21 cellular contexts compared by ENCODE assay signal in genomic region chr4:87003266-87003665, GRCh38.
"Had no signal": no experiment of that assay in that cellular context is flagged by ENCODE, and none has a peak within 500 bp of the region (broad histone marks: within the 10 kb centered on the region; RNA-seq: fewer than 3 reads in every experiment).

No MANE protein-coding gene starts in this region.

- ATAC-seq: activated CD4-positive, CD25-positive, alpha-beta regulatory T cell treated with anti-CD3 and anti-CD28 coated beads, Interleukin-2, amount 50 U/mL, for 24 hours; activated CD8-positive, alpha-beta T cell treated with anti-CD3 and anti-CD28 coated beads, Interleukin-2, amount 10 ng/mL, durations not matched to agents 7 days and 5 days; activated T-cell treated with anti-CD3 and anti-CD28 coated beads, Interleukin-2, amount 50 U/mL, for 4 hours; foreskin keratinocyte; left colon; lower lobe of right lung; natural killer cell; right lobe of liver; stimulated activated memory B cell treated with anti-CD40 and anti-IgM and Interleukin-4, amounts not matched to agents 10 μg/mL and 1 μg/mL and 100 μg/mL, for 72 hours had no signal

- H3K36me3 ChIP-seq: ascending aorta, colonic mucosa, lower lobe of right lung, ovary, right lobe of liver, thoracic aorta had no signal

- H3K9me3 Mint-ChIP-seq: activated CD4-positive, alpha-beta T cell treated with anti-CD3 and anti-CD28 coated beads, Interleukin-2, amount 10 ng/mL, durations not matched to agents 7 days and 5 days; activated naive CD4-positive, alpha-beta T cell treated with anti-CD3 and anti-CD28 coated beads, Interleukin-2, amount 50 U/mL, for 24 hours; activated T-cell treated with anti-CD3 and anti-CD28 coated beads, Interleukin-2, amount 50 U/mL, for 4 hours; central memory CD8-positive, alpha-beta T cell; natural killer cell; stimulated activated memory B cell treated with anti-CD40 and anti-IgM and Interleukin-4, amounts not matched to agents 10 μg/mL and 1 μg/mL and 100 μg/mL, for 72 hours had no signal

- H3K4me3 ChIP-seq: ascending aorta, colonic mucosa, lower lobe of right lung, ovary, right lobe of liver, thoracic aorta had no signal

- H3K36me3 Mint-ChIP-seq: activated naive CD4-positive, alpha-beta T cell treated with anti-CD3 and anti-CD28 coated beads, Interleukin-2, amount 50 U/mL, for 24 hours; natural killer cell; stimulated activated memory B cell treated with anti-CD40 and anti-IgM and Interleukin-4, amounts not matched to agents 10 μg/mL and 1 μg/mL and 100 μg/mL, for 72 hours had no signal

- DNase-seq: activated CD4-positive, alpha-beta T cell treated with anti-CD3 and anti-CD28 coated beads, Interleukin-2, amount 10 ng/mL, durations not matched to agents 7 days and 5 days; activated CD8-positive, alpha-beta T cell treated with anti-CD3 and anti-CD28 coated beads, Interleukin-2, amount 10 ng/mL, durations not matched to agents 7 days and 5 days; activated effector memory CD4-positive, alpha-beta T cell treated with anti-CD3 and anti-CD28 coated beads, Interleukin-2, amount 50 U/mL, for 16 hours; activated T-cell treated with anti-CD3 and anti-CD28 coated beads, Interleukin-2, amount 50 U/mL, for 4 hours; colonic mucosa; foreskin keratinocyte; hippocampal formation; left colon; lower lobe of right lung; natural killer cell; ovary; right lobe of liver; small intestine; stimulated activated CD4-positive, alpha-beta T cell treated with anti-CD3 and anti-CD28 coated beads, Interleukin-15, amount 100 ng/mL, for 24 hours; stimulated activated CD4-positive, alpha-beta T cell treated with anti-CD3 and anti-CD28 coated beads, Interleukin-4, amount 100 ng/mL, for 1 hour had no signal

- H3K27me3 Mint-ChIP-seq: activated CD4-positive, alpha-beta T cell treated with anti-CD3 and anti-CD28 coated beads, Interleukin-2, amount 10 ng/mL, durations not matched to agents 7 days and 5 days; activated naive CD4-positive, alpha-beta T cell treated with anti-CD3 and anti-CD28 coated beads, Interleukin-2, amount 50 U/mL, for 24 hours; central memory CD8-positive, alpha-beta T cell; stimulated activated memory B cell treated with anti-CD40 and anti-IgM and Interleukin-4, amounts not matched to agents 10 μg/mL and 1 μg/mL and 100 μg/mL, for 72 hours had no signal

- H3K9me3 ChIP-seq: ascending aorta, colonic mucosa, lower lobe of right lung, ovary, right lobe of liver, thoracic aorta had no signal

- H3K27me3 ChIP-seq: ascending aorta, colonic mucosa, foreskin keratinocyte, ovary, right lobe of liver had no signal

- H3K4me3 Mint-ChIP-seq: activated CD4-positive, alpha-beta T cell treated with anti-CD3 and anti-CD28 coated beads, Interleukin-2, amount 10 ng/mL, durations not matched to agents 7 days and 5 days; activated CD8-positive, alpha-beta T cell treated with anti-CD3 and anti-CD28 coated beads, Interleukin-2, amount 10 ng/mL, durations not matched to agents 7 days and 5 days; activated naive CD4-positive, alpha-beta T cell treated with anti-CD3 and anti-CD28 coated beads, Interleukin-2, amount 50 U/mL, for 24 hours; activated T-cell treated with anti-CD3 and anti-CD28 coated beads, Interleukin-2, amount 50 U/mL, for 4 hours; central memory CD8-positive, alpha-beta T cell; stimulated activated memory B cell treated with anti-CD40 and anti-IgM and Interleukin-4, amounts not matched to agents 10 μg/mL and 1 μg/mL and 100 μg/mL, for 72 hours had no signal

- H3K27ac ChIP-seq: ascending aorta, colonic mucosa, foreskin keratinocyte, lower lobe of right lung, ovary, right lobe of liver, thoracic aorta had no signal

- H3K27ac Mint-ChIP-seq: activated CD4-positive, alpha-beta T cell treated with anti-CD3 and anti-CD28 coated beads, Interleukin-2, amount 10 ng/mL, durations not matched to agents 7 days and 5 days; activated CD8-positive, alpha-beta T cell treated with anti-CD3 and anti-CD28 coated beads, Interleukin-2, amount 10 ng/mL, durations not matched to agents 7 days and 5 days; activated naive CD4-positive, alpha-beta T cell treated with anti-CD3 and anti-CD28 coated beads, Interleukin-2, amount 50 U/mL, for 24 hours; stimulated activated memory B cell treated with anti-CD40 and anti-IgM and Interleukin-4, amounts not matched to agents 10 μg/mL and 1 μg/mL and 100 μg/mL, for 72 hours had no signal
